In genomic region chr12:19245656-19246055, GRCh38 we compare ENCODE assay signal across 17 cellular contexts.
"Had no signal": no experiment of that assay in that cellular context is flagged by ENCODE, and none has a peak within 500 bp of the region (broad histone marks: within the 10 kb centered on the region; RNA-seq: fewer than 3 reads in every experiment).

No MANE protein-coding gene starts in this region.

- H3K9me3 Mint-ChIP-seq: activated T-cell treated with anti-CD3 and anti-CD28 coated beads, Interleukin-2, amount 50 U/mL, for 72 hours; endodermal cell; nephron progenitor cell had no signal

- H3K27ac Mint-ChIP-seq: activated naive CD8-positive, alpha-beta T cell; activated T-cell treated with anti-CD3 and anti-CD28 coated beads, Interleukin-2, amount 50 U/mL, for 72 hours; nephron progenitor cell had no signal

- H3K36me3 Mint-ChIP-seq: activated naive CD8-positive, alpha-beta T cell had no signal

- DNase-seq: activated CD4-positive, alpha-beta T cell treated with anti-CD3 and anti-CD28 coated beads, Interleukin-2, amount 50 U/mL, for 4 hours; activated CD4-positive, CD25-positive, alpha-beta regulatory T cell treated with anti-CD3 and anti-CD28 coated beads, Interleukin-2, amount 50 U/mL, for 72 hours; activated effector memory CD4-positive, alpha-beta T cell treated with anti-CD3 and anti-CD28 coated beads, Interleukin-2, amount 50 U/mL, for 16 hours; activated T-cell treated with anti-CD3 and anti-CD28 coated beads, Interleukin-2, amount 50 U/mL, for 72 hours; amniotic stem cell; endodermal cell; heart left ventricle; left lung; midbrain; nephron progenitor cell; nucleus accumbens; retina; stimulated activated CD8-positive, alpha-beta memory T cell treated with anti-CD3 and anti-CD28 coated beads, Interleukin-4, amount 100 ng/mL, for 48 hours; stimulated activated naive CD4-positive, alpha-beta T cell; T1000; upper lobe of right lung had no signal

- H3K27me3 Mint-ChIP-seq: activated naive CD8-positive, alpha-beta T cell had no signal

- H3K4me3 Mint-ChIP-seq: activated naive CD8-positive, alpha-beta T cell; activated T-cell treated with anti-CD3 and anti-CD28 coated beads, Interleukin-2, amount 50 U/mL, for 72 hours; endodermal cell; nephron progenitor cell had no signal
